8 cellular contexts compared by ENCODE assay signal in genomic region chr4:139556735-139557505, GRCh38. TPM values are rescaled to one million over a fixed set of nuclear protein-coding genes. Genes with fewer than 3 reads are reported as not detected.
DNase-seq lines count a peak whose midpoint lies in the region; ATAC-seq lines count a peak whose summit lies in the region.

No MANE protein-coding gene starts in this region.

- no peaks in the 10 kb centered on the region for H3K36me3 ChIP-seq in skeletal muscle satellite cell (ENCODE audit: insufficient read depth, low read length)

- H3K9me3 Mint-ChIP-seq in T-helper 2 cell treated with Interferon-gamma antibody and Interleukin-4, amounts not matched to agents 5 μg/mL and 100 μg/mL, for 36 hours, result no peaks in the 10 kb centered on the region

- H3K4me3 ChIP-seq in iPS-18c (ENCODE audit: insufficient read depth, low read depth, low read length), result peak overlapping the region; percentile 72
- peak overlapping the region; percentile 90 for H3K4me3 ChIP-seq in skeletal muscle satellite cell (ENCODE audit: low read length)

- H3K27ac Mint-ChIP-seq in T-helper 2 cell treated with Interferon-gamma antibody and Interleukin-4, amounts not matched to agents 5 μg/mL and 100 μg/mL, for 36 hours, result peak overlapping the region; percentile 99

- peak; percentile 93 for DNase-seq in DMS153 treated with DMSO at 0.1 percent for 48 hours (lab: John Stamatoyannopoulos, UW; ENCODE audit: unreplicated experiment)
- DNase-seq in NCI-H1694 treated with DMSO at 0.1 percent for 48 hours (lab: John Stamatoyannopoulos, UW), result peak; percentile 50
- DNase-seq in T-helper 2 cell treated with Interferon-gamma antibody and Interleukin-4, amounts not matched to agents 5 μg/mL and 100 μg/mL, for 36 hours (ENCODE audit: low spot score), result peak; percentile 53
- peak; percentile 61 for DNase-seq in astrocyte of the hippocampus (ENCODE audit: low read depth, low spot score)

- H3K9me3 ChIP-seq in iPS-18c (ENCODE audit: control insufficient read depth, insufficient read depth, low read length) (no peaks in the 10 kb centered on the region), skeletal muscle satellite cell (replicated peaks; ENCODE audit: low read length) (no peaks in the 10 kb centered on the region)

- H3K36me3 Mint-ChIP-seq in T-helper 2 cell treated with Interferon-gamma antibody and Interleukin-4, amounts not matched to agents 5 μg/mL and 100 μg/mL, for 36 hours (ENCODE audit: low read depth), result peaks cover 2% of the 10 kb centered on the region

- H3K4me2 ChIP-seq in skeletal muscle satellite cell (ENCODE audit: low read length), result peak overlapping the region; percentile 96

- H3K4me3 Mint-ChIP-seq in T-helper 2 cell treated with Interferon-gamma antibody and Interleukin-4, amounts not matched to agents 5 μg/mL and 100 μg/mL, for 36 hours, result peak overlapping the region; percentile 95

- H3K9ac ChIP-seq in skeletal muscle satellite cell (ENCODE audit: low read depth, low read length), result peak overlapping the region; percentile 95

- H3K27me3 Mint-ChIP-seq in T-helper 2 cell treated with Interferon-gamma antibody and Interleukin-4, amounts not matched to agents 5 μg/mL and 100 μg/mL, for 36 hours (ENCODE audit: low read depth), result no peaks in the 10 kb centered on the region

- peaks cover 45% of the 10 kb centered on the region for H3K4me1 Mint-ChIP-seq in T-helper 2 cell treated with Interferon-gamma antibody and Interleukin-4, amounts not matched to agents 5 μg/mL and 100 μg/mL, for 36 hours (ENCODE audit: low read depth)

- H3K4me1 ChIP-seq in skeletal muscle satellite cell (ENCODE audit: control insufficient read depth, insufficient read depth, low read length), result peaks cover 35% of the 10 kb centered on the region

- H3K27me3 ChIP-seq in skeletal muscle satellite cell (ENCODE audit: control insufficient read depth, insufficient read depth, low read length), result peaks cover 30% of the 10 kb centered on the region

- ATAC-seq in HG02571 (IDR thresholded peaks at IDR 0.05; ENCODE audit: unreplicated experiment) (peak; percentile 36), HG03139 (IDR thresholded peaks at IDR 0.05; ENCODE audit: unreplicated experiment) (no peak)

RNA-seq across cellular contexts. Expression of gene SETD7, which starts 0.9 kb away (rescaled TPM):
- total RNA-seq in skeletal muscle satellite cell (2012; rRNA removed), result 72.5 and 78.6 TPM in 2 replicates
